9 cellular contexts compared by ENCODE assay signal in the genomic region with DNA sequence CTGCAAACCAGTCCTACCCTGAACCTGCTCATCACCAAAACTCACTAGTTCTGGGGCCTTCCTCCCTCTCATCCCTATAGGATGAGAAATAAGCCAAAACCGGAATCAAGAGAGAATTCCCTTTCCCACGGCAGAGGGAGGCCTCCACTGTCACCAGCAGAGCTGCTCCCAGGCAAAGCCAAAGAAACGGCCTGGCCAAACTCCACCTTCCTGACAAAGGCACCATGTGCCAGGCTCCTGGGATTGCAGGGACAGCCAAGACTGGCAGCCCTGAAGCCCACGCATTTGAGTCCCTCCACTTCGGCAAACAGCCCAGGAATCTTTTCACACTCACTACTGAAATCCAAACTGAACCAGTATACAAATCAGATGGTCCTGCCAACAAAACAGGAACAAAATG. TPM values are rescaled to one million over a fixed set of nuclear protein-coding genes. Genes with fewer than 3 reads are reported as not detected.
DNase-seq lines count a peak whose midpoint lies in the region; ATAC-seq lines count a peak whose summit lies in the region.
"Had no signal": no experiment of that assay in that cellular context is flagged by ENCODE, and none has a peak within 500 bp of the region (broad histone marks: within the 10 kb centered on the region; RNA-seq: fewer than 3 reads in every experiment).

No MANE protein-coding gene starts in this region.

- no peaks in the 10 kb centered on the region for H3K27me3 ChIP-seq in H7 (ENCODE audit: control insufficient read depth, insufficient read depth, low read length)
- no peaks in the 10 kb centered on the region for H3K27me3 ChIP-seq in stomach smooth muscle (ENCODE audit: control insufficient read depth in 1 of 2, insufficient read depth in 2 of 2, low read length in 2 of 2)

- H3K27ac ChIP-seq in stomach smooth muscle (ENCODE audit: low read length) = peak overlapping the region; percentile 61

- H3K9me3 ChIP-seq in stomach smooth muscle (ENCODE audit: control insufficient read depth in 2 of 2, low read length in 2 of 2) = no peaks in the 10 kb centered on the region

- no peaks in the 10 kb centered on the region for H3K36me3 Mint-ChIP-seq in activated naive CD4-positive, alpha-beta T cell treated with anti-CD3 and anti-CD28 coated beads, Interleukin-2, amount 50 U/mL, for 72 hours

- ATAC-seq in HG03432 (IDR thresholded peaks at IDR 0.05; ENCODE audit: unreplicated experiment) (no peak), GM21515 (IDR thresholded peaks at IDR 0.05; ENCODE audit: unreplicated experiment) (no peak)
- no peak for ATAC-seq in activated naive CD4-positive, alpha-beta T cell treated with anti-CD3 and anti-CD28 coated beads, Interleukin-2, amount 50 U/mL, for 72 hours

- peak; percentile 52 for DNase-seq in H7
- peak; percentile 33 for DNase-seq in astrocyte of the hippocampus (ENCODE audit: low read depth, low spot score)
- DNase-seq in hypothalamus (lab: John Stamatoyannopoulos, UW) = peak in 43 of 51 donors; percentile 12 to 78 (median 43)
- no peak for DNase-seq in activated naive CD4-positive, alpha-beta T cell treated with anti-CD3 and anti-CD28 coated beads, Interleukin-2, amount 50 U/mL, for 72 hours (ENCODE audit: low spot score in 2 of 2)
- DNase-seq: DMS153, NCI-H2029 treated with DMSO at 0.1 percent for 48 hours had no signal

- H3K4me3 ChIP-seq in H7 (ENCODE audit: insufficient read depth, low read depth, low read length) (no peak overlapping the region), stomach smooth muscle (ENCODE audit: low read length in 2 of 2) (peak overlapping the region in 1 of 2 donors; percentile 35)

- no peaks in the 10 kb centered on the region for H3K9me3 Mint-ChIP-seq in activated naive CD4-positive, alpha-beta T cell treated with anti-CD3 and anti-CD28 coated beads, Interleukin-2, amount 50 U/mL, for 72 hours

- no peak overlapping the region for H3K27ac Mint-ChIP-seq in activated naive CD4-positive, alpha-beta T cell treated with anti-CD3 and anti-CD28 coated beads, Interleukin-2, amount 50 U/mL, for 72 hours

- H3K9ac ChIP-seq in stomach smooth muscle (ENCODE audit: low read length in 2 of 2) = peak overlapping the region in 1 of 2 donors; percentile 36

- peaks cover 29% of the 10 kb centered on the region for H3K4me1 ChIP-seq in stomach smooth muscle (ENCODE audit: control insufficient read depth, insufficient read depth, low read length)

- no peaks in the 10 kb centered on the region for H3K36me3 ChIP-seq in H7 (replicated peaks; ENCODE audit: control insufficient read depth, insufficient read depth, low read length)
- no peaks in the 10 kb centered on the region for H3K36me3 ChIP-seq in stomach smooth muscle (ENCODE audit: control insufficient read depth in 2 of 2, insufficient read depth in 2 of 2, low read length in 2 of 2)

RNA-seq across cellular contexts. Expression of a gene that starts 6.2 kb away (rescaled TPM):
- 57.6 and 84.9 TPM in 2 replicates for total RNA-seq in H7 (2014; rRNA removed; shearing (Covaris generic))
- total RNA-seq in activated naive CD4-positive, alpha-beta T cell treated with anti-CD3 and anti-CD28 coated beads, Interleukin-2, amount 50 U/mL, for 72 hours = 10 to 100 TPM; 11.9 to 18.5 TPM

Comparison
In these comparisons a context has a peak if more than half of its experiments do, and no peak if none do; other contexts are left out.
1. DNase-seq: peak in H7 (single experiment), astrocyte of the hippocampus (single experiment) and hypothalamus (43 of 51); none in activated naive CD4-positive, alpha-beta T cell treated with anti-CD3 and anti-CD28 coated beads, Interleukin-2, amount 50 U/mL, for 72 hours (0 of 2).